Comparison of ENCODE assay signal across 1 cellular context in genomic region chr16:22763655-22764054, GRCh38.
TF ChIP-seq lines count a peak whose summit lies in the region.

No MANE protein-coding gene starts in this region.

TF ChIP-seq in WTC11, 78 proteins besides CTCF, POLR2A, EP300 and RAD21 (continued from another document):
- TF ChIP-seq ERG (CRISPR knock-in tag; IDR thresholded peaks at IDR 0.05) (no peak), ZNF263 (CRISPR knock-in tag; IDR thresholded peaks at IDR 0.05; ENCODE audit: low read depth) (no peak), NR1H2 (CRISPR knock-in tag; IDR thresholded peaks at IDR 0.05) (no peak), E2F5 (CRISPR knock-in tag; IDR thresholded peaks at IDR 0.05) (no peak), CBFB (CRISPR knock-in tag; IDR thresholded peaks at IDR 0.05; ENCODE audit: low read depth) (no peak), ZNF532 (CRISPR knock-in tag; IDR thresholded peaks at IDR 0.05; ENCODE audit: borderline replicate concordance) (no peak), ZNF416 (CRISPR knock-in tag; IDR thresholded peaks at IDR 0.05) (no peak), ATF2 (CRISPR knock-in tag; IDR thresholded peaks at IDR 0.05; ENCODE audit: borderline replicate concordance, low read depth) (no peak), NFE2L1 (CRISPR knock-in tag; IDR thresholded peaks at IDR 0.05) (no peak), MLX (CRISPR knock-in tag; IDR thresholded peaks at IDR 0.05) (no peak), AFF4 (CRISPR knock-in tag; IDR thresholded peaks at IDR 0.05; ENCODE audit: borderline replicate concordance) (no peak), SMAD4 (CRISPR knock-in tag; IDR thresholded peaks at IDR 0.05) (no peak), ZBTB43 (CRISPR knock-in tag; IDR thresholded peaks at IDR 0.05) (no peak), ZNF138 (CRISPR knock-in tag; conservative IDR thresholded peaks at IDR 0.05) (no peak), ZNF219 (CRISPR knock-in tag; IDR thresholded peaks at IDR 0.05; ENCODE audit: borderline replicate concordance) (no peak), ESRRA (CRISPR knock-in tag; IDR thresholded peaks at IDR 0.05; ENCODE audit: borderline replicate concordance) (no peak)
